Comparison of ENCODE assay signal across 11 cellular contexts in genomic region chr9:130143279-130143893, GRCh38. TPM values are rescaled to one million over a fixed set of nuclear protein-coding genes. Genes with fewer than 3 reads are reported as not detected.
DNase-seq lines count a peak whose midpoint lies in the region; ATAC-seq, FAIRE-seq and TF ChIP-seq lines count a peak whose summit lies in the region.
"Had no signal": no experiment of that assay in that cellular context is flagged by ENCODE, and none has a peak within 500 bp of the region (broad histone marks: within the 10 kb centered on the region; RNA-seq: fewer than 3 reads in every experiment).

No MANE protein-coding gene starts in this region.

- no peaks in the 10 kb centered on the region for H4K20me1 ChIP-seq in HepG2 (ENCODE audit: insufficient read depth, low read length)

- H3K27ac Mint-ChIP-seq in brain (peak overlapping the region; percentile 43 to 91 (median 85)), nephron progenitor cell (peak overlapping the region; percentile 34)

- in situ Hi-C loops in HepG2 (cut with HindIII; ENCODE audit: extremely low pct_ligation_motif_present, low pct_unique_long_range_greater_than_20kb), result no loop called here

- H3K4me3 Mint-ChIP-seq in brain (peak overlapping the region in 1 of 5 experiments; percentile 13), nephron progenitor cell (no peak overlapping the region)

- no peak overlapping the region for H3K4me2 ChIP-seq in HepG2 (ENCODE audit: low read depth, low read length)

- DNase-seq in HepG2 (ENCODE audit: low spot score), result no peak
- no peak for DNase-seq in right lobe of liver
- no peak for DNase-seq in nephron progenitor cell
- DNase-seq in uterus, result no peak
- DNase-seq in activated CD4-positive, alpha-beta T cell treated with anti-CD3 and anti-CD28 coated beads for 4 hours, result no peak
- DNase-seq in HUDEP-2 (lab: John Stamatoyannopoulos, UW; ENCODE audit: unreplicated experiment in 76 of 76), result no peak
- no peak for DNase-seq in GM19240 (ENCODE audit: insufficient read length, low spot score)
- DNase-seq: DMS 273 treated with DMSO at 0.1 percent for 48 hours, WERI-Rb-1 had no signal

- no TSS peak for BruUV-seq in HepG2 (replicated peaks; lab: Mats Ljungman, UMichigan)

- H3K4me1 Mint-ChIP-seq in brain (peaks cover 72% of the 10 kb centered on the region), nephron progenitor cell (peaks cover 57% of the 10 kb centered on the region)

- POLR2A ChIA-PET in HepG2 (lab: Yijun Ruan, JAX), result no interaction called here

- H3K36me3 ChIP-seq in HepG2 (replicated peaks in 1 of 2; ENCODE audit: control insufficient read depth in 1 of 2, insufficient read depth in 2 of 2, low read length in 2 of 2), result no peaks in the 10 kb centered on the region
- H3K36me3 ChIP-seq in right lobe of liver, result no peaks in the 10 kb centered on the region
- H3K36me3 ChIP-seq in uterus, result no peaks in the 10 kb centered on the region
- H3K36me3 ChIP-seq: WERI-Rb-1 had no signal

- H3K79me2 ChIP-seq in HepG2 (ENCODE audit: insufficient read depth, low read length), result no peaks in the 10 kb centered on the region

- TF ChIP-seq CTCF in HepG2 (CRISPR knock-in tag; IDR thresholded peaks at IDR 0.05) (no peak), right lobe of liver (IDR thresholded peaks at IDR 0.05) (no peak), brain (conservative IDR thresholded peaks at IDR 0.05) (no peak), nephron progenitor cell (IDR thresholded peaks at IDR 0.05) (no peak), uterus (IDR thresholded peaks at IDR 0.05) (no peak)

- ATAC-seq in HepG2, result no peak
- no peak for ATAC-seq in right lobe of liver

- H3K9me3 ChIP-seq in HepG2 (ENCODE audit: low read length) (no peaks in the 10 kb centered on the region), right lobe of liver (no peaks in the 10 kb centered on the region), uterus (no peaks in the 10 kb centered on the region)

- H3K27me3 ChIP-seq in HepG2 (ENCODE audit: control insufficient read depth in 1 of 2, insufficient read depth in 2 of 2, low read length in 2 of 2) (0 out of 5 replicates have a peak, but pooled peaks cover 0 to 6% of the 10 kb centered on the region in 2 experiments), right lobe of liver (no peaks in the 10 kb centered on the region), uterus (no peaks in the 10 kb centered on the region)

- TF ChIP-seq RAD21 in HepG2 (CRISPR knock-in tag; IDR thresholded peaks at IDR 0.05), result no peak

- 72% methylated on average over 16 of the region's 24 CpGs for WGBS in HepG2 (ENCODE audit: low lambda C conversion rate)
- 79% methylated on average over 24 of the region's 24 CpGs for WGBS in right lobe of liver (ENCODE audit: insufficient coverage, low coverage, low lambda C conversion rate, missing lambda C conversion rate)

- CTCF ChIA-PET in HepG2 (lab: Yijun Ruan, JAX; ENCODE audit: low intra/inter-chr PET ratio, low total read pairs), result no interaction called here

- peaks cover 10% of the 10 kb centered on the region for H3K27me3 Mint-ChIP-seq in brain
- H3K27me3 Mint-ChIP-seq in nephron progenitor cell (ENCODE audit: low read depth, poor library complexity), result peaks cover 3% of the 10 kb centered on the region

- intact Hi-C loops in HepG2 (cut with micrococcal nuclease; ENCODE audit: unreplicated experiment) (no loop called here), right lobe of liver (cut with DNase I) (no loop called here), uterus (cut with DNase I; ENCODE audit: low total_unique reads) (no loop called here)

- no peak overlapping the region for H3K4me3 ChIP-seq in HepG2 (replicated peaks in 1 of 3; ENCODE audit: insufficient read depth in 1 of 3, low read depth in 2 of 3, low read length in 3 of 3)
- H3K4me3 ChIP-seq in right lobe of liver, result no peak overlapping the region
- no peak overlapping the region for H3K4me3 ChIP-seq in uterus

- TF ChIP-seq EP300 in HepG2 (IDR thresholded peaks at IDR 0.05; ENCODE audit: low read depth in 2 of 2, low read length in 2 of 2) (no peak), HepG2 (CRISPR knock-in tag; IDR thresholded peaks at IDR 0.05; ENCODE audit: borderline replicate concordance) (no peak)

- no peak for FAIRE-seq in HepG2 (lab: Jason Lieb, UNC)

- no peak overlapping the region for H3K9ac ChIP-seq in HepG2 (ENCODE audit: insufficient read depth, low read depth, low read length)

- H2AFZ ChIP-seq in HepG2 (ENCODE audit: low read length), result no peak overlapping the region

- H3K27ac ChIP-seq in HepG2 (ENCODE audit: extremely low read length, insufficient read depth, low read length), result no peak overlapping the region
- H3K27ac ChIP-seq in right lobe of liver, result no peak overlapping the region
- H3K27ac ChIP-seq in uterus, result peak overlapping the region; percentile 2 to 51
- H3K27ac ChIP-seq: epithelial cell of prostate, WERI-Rb-1 had no signal

- TF ChIP-seq POLR2A in HepG2 (IDR thresholded peaks at IDR 0.05; ENCODE audit: insufficient read depth in 1 of 2, low read depth in 2 of 2, low read length in 2 of 2), result no peak
- TF ChIP-seq POLR2A in right lobe of liver (IDR thresholded peaks at IDR 0.05), result no peak
- TF ChIP-seq POLR2A in uterus (IDR thresholded peaks at IDR 0.05), result no peak

- H3K36me3 Mint-ChIP-seq in brain, result no peaks in the 10 kb centered on the region
- no peaks in the 10 kb centered on the region for H3K36me3 Mint-ChIP-seq in nephron progenitor cell (ENCODE audit: low read depth)

- H3K4me1 ChIP-seq in HepG2 (ENCODE audit: insufficient read depth, low read length) (peaks cover 10% of the 10 kb centered on the region; the same call in 1 of the 2 replicates), right lobe of liver (peaks cover 0 to 8% (median 0%) of the 10 kb centered on the region in 4 donors), uterus (peaks cover 8 to 13% of the 10 kb centered on the region in 2 donors)

- H3K9me3 Mint-ChIP-seq in brain (no peaks in the 10 kb centered on the region), nephron progenitor cell (no peaks in the 10 kb centered on the region)

TF ChIP-seq in HepG2, 621 proteins besides CTCF, POLR2A, EP300 and RAD21:
- TF ChIP-seq MAFK (conservative IDR thresholded peaks at IDR 0.05 in 1 of 2, IDR thresholded peaks at IDR 0.05 in 1 of 2; ENCODE audit: low read length in 2 of 2), result peak; percentile 96 to 98
- no peak for TF ChIP-seq FOXM1 (CRISPR knock-in tag; IDR thresholded peaks at IDR 0.05)
- peak; percentile 96 for TF ChIP-seq MAFF (IDR thresholded peaks at IDR 0.05; ENCODE audit: low read depth, low read length)
- no peak for TF ChIP-seq CENPX (CRISPR knock-in tag; IDR thresholded peaks at IDR 0.05)
- TF ChIP-seq, protein P1, sequence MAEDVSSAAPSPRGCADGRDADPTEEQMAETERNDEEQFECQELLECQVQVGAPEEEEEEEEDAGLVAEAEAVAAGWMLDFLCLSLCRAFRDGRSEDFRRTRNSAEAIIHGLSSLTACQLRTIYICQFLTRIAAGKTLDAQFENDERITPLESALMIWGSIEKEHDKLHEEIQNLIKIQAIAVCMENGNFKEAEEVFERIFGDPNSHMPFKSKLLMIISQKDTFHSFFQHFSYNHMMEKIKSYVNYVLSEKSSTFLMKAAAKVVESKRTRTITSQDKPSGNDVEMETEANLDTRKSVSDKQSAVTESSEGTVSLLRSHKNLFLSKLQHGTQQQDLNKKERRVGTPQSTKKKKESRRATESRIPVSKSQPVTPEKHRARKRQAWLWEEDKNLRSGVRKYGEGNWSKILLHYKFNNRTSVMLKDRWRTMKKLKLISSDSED (CRISPR knock-in tag; IDR thresholded peaks at IDR 0.05), result no peak
- TF ChIP-seq AHR (CRISPR knock-in tag; IDR thresholded peaks at IDR 0.05), result no peak
- TF ChIP-seq CBX2 (IDR thresholded peaks at IDR 0.05; ENCODE audit: low read depth, low read length), result no peak
- no peak for TF ChIP-seq CBX2 (CRISPR knock-in tag; IDR thresholded peaks at IDR 0.05; ENCODE audit: low read depth)
- no peak for TF ChIP-seq TRIM24 (CRISPR knock-in tag; IDR thresholded peaks at IDR 0.05)
TF ChIP-seq in HepG2: peak in this region for 2.

RNA-seq across cellular contexts. Expression of gene NCS1, which starts 28.8 kb away (rescaled TPM):
- total RNA-seq in HepG2 (2016; rRNA removed; fragmentation: Illumina TruSeq; extraction: Trizol) (6.1 and 6.9 TPM in 2 replicates), right lobe of liver (1 to 10 TPM; 1.6 to 3.3 (median 2.8) TPM), uterus (10 to 100 TPM in 3 of 4 donors, 1 to 10 TPM in 1; 4.1 to 99.3 (median 39.0) TPM)
- 6.7 and 7.8 TPM in 2 replicates for total RNA-seq in HepG2 (2016; cell fraction: cytosol; rRNA removed; fragmentation: Illumina TruSeq; extraction: Trizol; ENCODE audit: low read depth)
- total RNA-seq in HepG2 (2016; cell fraction: insoluble cytoplasmic fraction; rRNA removed; fragmentation: Illumina TruSeq; extraction: Trizol), result 5.1 and 5.3 TPM in 2 replicates
- total RNA-seq in HepG2 (2016; cell fraction: membrane; rRNA removed; fragmentation: Illumina TruSeq; extraction: Trizol), result 12.6 and 14.1 TPM in 2 replicates
- total RNA-seq in HepG2 (2016; cell fraction: nucleus; rRNA removed; fragmentation: Illumina TruSeq; extraction: Trizol), result 2.1 and 3.4 TPM in 2 replicates
- polyA plus RNA-seq in HepG2 (2011; rRNA removed) (4.1 and 4.7 TPM in 2 replicates), brain (ENCODE audit: insufficient read depth, low read depth, low replicate concordance) (120 TPM)
- 3.9 TPM in 2 replicates for polyA plus RNA-seq in HepG2 (2011; cell fraction: cytosol; rRNA removed)
- 1.7 and 2.5 TPM in 2 replicates for polyA plus RNA-seq in HepG2 (2011; cell fraction: nucleus; rRNA removed)
- polyA plus RNA-seq in HepG2 (2012), result 1.4 and 1.6 TPM in 2 replicates
- polyA plus RNA-seq in HepG2 (2016; cell fraction: cytosol; fragmentation: Illumina TruSeq; extraction: Trizol; ENCODE audit: low read depth), result 17.2 and 18.8 TPM in 2 replicates
- polyA plus RNA-seq in HepG2 (2016; cell fraction: insoluble cytoplasmic fraction; fragmentation: Illumina TruSeq; extraction: Trizol; ENCODE audit: low read depth), result 7.4 and 8.4 TPM in 2 replicates
- 16.6 and 20.9 TPM in 2 replicates for polyA plus RNA-seq in HepG2 (2016; cell fraction: membrane; fragmentation: Illumina TruSeq; extraction: Trizol; ENCODE audit: low read depth)
- 6.6 and 7.1 TPM in 2 replicates for polyA plus RNA-seq in HepG2 (2016; cell fraction: nucleus; fragmentation: Illumina TruSeq; extraction: Trizol; ENCODE audit: insufficient read depth, low read depth)
- polyA minus RNA-seq in HepG2 (2011; rRNA and poly(A)+ RNA removed; ENCODE audit: low replicate concordance), result 5.0 and 83.3 TPM in 2 replicates
- polyA minus RNA-seq in HepG2 (2011; cell fraction: cytosol; rRNA and poly(A)+ RNA removed), result 2.5 and 3.3 TPM in 2 replicates
- polyA minus RNA-seq in HepG2 (2011; cell fraction: nucleus; rRNA and poly(A)+ RNA removed), result 0.99 and 1.0 TPM in 2 replicates

Comparison
In these comparisons a context has a peak if more than half of its experiments do, and no peak if none do; other contexts are left out.
1. H3K27ac ChIP-seq: peak in uterus (2 of 2); none in HepG2 (single experiment) and right lobe of liver (0 of 3).